11 cellular contexts compared by ENCODE assay signal in genomic region chr5:175444905-175445456, GRCh38. TPM values are rescaled to one million over a fixed set of nuclear protein-coding genes. Genes with fewer than 3 reads are reported as not detected.
DNase-seq lines count a peak whose midpoint lies in the region; FAIRE-seq and TF ChIP-seq lines count a peak whose summit lies in the region.
"Had no signal": no experiment of that assay in that cellular context is flagged by ENCODE, and none has a peak within 500 bp of the region (broad histone marks: within the 10 kb centered on the region; RNA-seq: fewer than 3 reads in every experiment).

No MANE protein-coding gene starts in this region.

- peaks cover 7 to 19% (median 15%) of the 10 kb centered on the region in 6 donors for H3K4me1 ChIP-seq in spleen

- CTCF ChIA-PET in RWPE1 (lab: Yijun Ruan, JAX): interaction anchor here (0.6 to 2.1 kb wide), 4 partner anchors 19 to 520 kb away, joined by 3 to 15 read pairs (median 7); no protein-coding TSS in a partner anchor

- no peaks in the 10 kb centered on the region for H3K9me3 Mint-ChIP-seq in T-helper 1 cell treated with Interleukin-12 subunit alpha and Interleukin-12 subunit beta and Interleukin-4 antibody, amounts not matched to agents 30 μg/mL and 1 μg/mL, for 36 hours
- H3K9me3 Mint-ChIP-seq in glutamatergic neuron (ENCODE audit: unreplicated experiment): peaks cover 3% of the 10 kb centered on the region

- DNase-seq in T-helper 1 cell (no peak), RWPE1 (ENCODE audit: low spot score) (no peak), glutamatergic neuron (no peak), spleen (no peak), DMS153 treated with DMSO at 0.1 percent for 48 hours (lab: John Stamatoyannopoulos, UW; ENCODE audit: unreplicated experiment) (no peak), glomerular visceral epithelial cell (ENCODE audit: extremely low spot score) (no peak), urothelium cell line (ENCODE audit: low spot score) (no peak)

- TF ChIP-seq POLR2A in spleen (IDR thresholded peaks at IDR 0.05): no peak

- intact Hi-C loops in spleen (cut with DNase I; ENCODE audit: low total_unique reads): loop anchor here (10.0 kb wide), 1 partner anchor 490 kb away; no protein-coding TSS in a partner anchor

- H3K4me3 ChIP-seq in spleen: peak overlapping the region in 6 of 8 donors; percentile 15 to 62 (median 30)

- H3K27ac Mint-ChIP-seq in T-helper 1 cell treated with Interleukin-12 subunit alpha and Interleukin-12 subunit beta and Interleukin-4 antibody, amounts not matched to agents 30 μg/mL and 1 μg/mL, for 36 hours: no peak overlapping the region
- H3K27ac Mint-ChIP-seq in glutamatergic neuron (ENCODE audit: unreplicated experiment): no peak overlapping the region

- no peak for FAIRE-seq in urothelium cell line (lab: Jason Lieb, UNC)

- 22 to 33% (median 23%) methylated on average over 37 of the region's 37 CpGs for WGBS in spleen, 5 donors

- no peaks in the 10 kb centered on the region for H3K36me3 Mint-ChIP-seq in T-helper 1 cell treated with Interleukin-12 subunit alpha and Interleukin-12 subunit beta and Interleukin-4 antibody, amounts not matched to agents 30 μg/mL and 1 μg/mL, for 36 hours (ENCODE audit: low read depth)
- H3K36me3 Mint-ChIP-seq in glutamatergic neuron (ENCODE audit: unreplicated experiment): no peaks in the 10 kb centered on the region

- H3K4me1 Mint-ChIP-seq in T-helper 1 cell treated with Interleukin-12 subunit alpha and Interleukin-12 subunit beta and Interleukin-4 antibody, amounts not matched to agents 30 μg/mL and 1 μg/mL, for 36 hours (ENCODE audit: low read depth): peaks cover 6% of the 10 kb centered on the region
- H3K4me1 Mint-ChIP-seq in glutamatergic neuron (ENCODE audit: low read depth, unreplicated experiment): peaks cover 5% of the 10 kb centered on the region

- no peak overlapping the region for H3K27ac ChIP-seq in RWPE1
- no peak overlapping the region for H3K27ac ChIP-seq in spleen
- H3K27ac ChIP-seq: body of pancreas, HL-60 had no signal

- no peaks in the 10 kb centered on the region for H3K36me3 ChIP-seq in spleen

- H3K27me3 ChIP-seq in spleen (replicated peaks in 1 of 7): peaks cover 4 to 86% (median 39%) of the 10 kb centered on the region in 7 donors

- peak; percentile 51 for TF ChIP-seq CTCF in RWPE1 (conservative IDR thresholded peaks at IDR 0.05; ENCODE audit: low read depth)
- TF ChIP-seq CTCF in glutamatergic neuron (IDR thresholded peaks at IDR 0.05; ENCODE audit: partially characterized antibody, unreplicated experiment): no peak
- peak in 3 of 11 experiments; percentile 0 to 14 (median 4) for TF ChIP-seq CTCF in spleen (IDR thresholded peaks at IDR 0.05 in 8 of 11, conservative IDR thresholded peaks at IDR 0.05 in 3 of 11)

- H3K27me3 Mint-ChIP-seq in T-helper 1 cell treated with Interleukin-12 subunit alpha and Interleukin-12 subunit beta and Interleukin-4 antibody, amounts not matched to agents 30 μg/mL and 1 μg/mL, for 36 hours (ENCODE audit: low read depth): peaks cover 75% of the 10 kb centered on the region
- H3K27me3 Mint-ChIP-seq in glutamatergic neuron (ENCODE audit: unreplicated experiment): peaks cover 17% of the 10 kb centered on the region

- no peaks in the 10 kb centered on the region for H3K9me3 ChIP-seq in spleen
- H3K9me3 ChIP-seq: body of pancreas had no signal

- POLR2A ChIA-PET in RWPE1 (lab: Yijun Ruan, JAX; ENCODE audit: low non-redundant PET): no interaction called here

- H3K4me3 Mint-ChIP-seq in T-helper 1 cell treated with Interleukin-12 subunit alpha and Interleukin-12 subunit beta and Interleukin-4 antibody, amounts not matched to agents 30 μg/mL and 1 μg/mL, for 36 hours: peak overlapping the region; percentile 44
- H3K4me3 Mint-ChIP-seq in glutamatergic neuron (ENCODE audit: unreplicated experiment): peak overlapping the region; percentile 81

RNA-seq across cellular contexts. Expression of gene DRD1, which starts 1.0 kb away (rescaled TPM):
- total RNA-seq in glutamatergic neuron (ENCODE audit: unreplicated experiment) (not detected), spleen (under 1 TPM in 4 of 7 donors, not detected in 3; 0.11 to 0.83 (median 0.14) TPM)
- under 1 TPM; 0.03 to 0.07 (median 0.05) TPM for polyA plus RNA-seq in spleen
- total RNA-seq: body of pancreas, NCI-H460 had no signal

RNA-seq across cellular contexts. Expression of gene SFXN1, which starts 33.4 kb away (rescaled TPM):
- total RNA-seq in glutamatergic neuron (ENCODE audit: unreplicated experiment) (67.7 TPM), spleen (10 to 100 TPM; 28.2 to 57.3 (median 45.0) TPM)
- 10 to 100 TPM in 2 of 3 donors, 1 to 10 TPM in 1; 7.5 to 11.6 (median 11.3) TPM for polyA plus RNA-seq in spleen
